In the genomic region with DNA sequence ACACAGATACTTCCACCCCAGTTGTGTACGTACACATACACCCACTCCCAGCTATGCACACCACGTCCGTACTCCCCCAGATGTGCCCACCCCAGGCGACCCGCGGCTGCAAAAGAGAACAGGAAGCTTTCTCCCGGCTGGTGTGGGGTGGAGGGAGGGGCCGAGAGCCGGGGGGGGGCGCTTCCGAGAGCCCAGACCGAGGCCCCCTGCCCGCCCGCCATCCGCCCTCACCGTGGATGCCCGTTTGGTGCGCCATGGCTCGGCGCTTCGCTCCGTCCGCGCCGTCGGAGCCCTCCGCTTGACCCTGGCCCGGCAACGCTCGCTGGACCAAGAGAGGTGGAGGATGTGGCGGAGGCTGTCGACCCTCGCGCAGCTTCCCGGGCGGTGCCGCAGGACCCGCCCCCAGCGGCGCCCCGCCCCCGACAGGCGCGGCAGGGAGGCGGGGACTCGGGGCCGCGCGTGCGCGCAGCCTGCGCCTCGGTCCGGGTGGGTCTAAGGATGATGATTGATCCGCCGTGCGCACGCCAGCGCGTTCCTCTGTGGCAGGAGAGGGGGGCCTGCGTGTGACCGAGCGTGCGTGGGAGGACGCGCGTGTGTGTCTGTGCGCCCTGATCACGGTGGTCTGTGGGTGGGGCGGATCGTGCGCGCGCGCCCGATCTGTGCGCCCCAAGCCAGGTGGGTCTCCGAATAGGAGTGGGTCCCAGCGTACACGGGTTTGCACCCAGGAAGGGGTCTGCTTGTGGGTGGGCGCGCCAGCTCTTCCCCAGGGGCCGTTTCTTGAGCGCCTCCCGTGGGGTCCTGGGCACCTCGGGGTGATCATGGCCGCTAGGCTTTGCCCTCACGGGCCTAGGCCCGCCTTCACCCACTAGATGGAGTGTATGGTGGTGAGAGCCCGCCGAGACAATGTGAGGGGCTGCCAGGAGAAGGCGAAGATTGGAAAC, we compare ENCODE assay signal across 1 cellular context.
TF ChIP-seq lines count a peak whose summit lies in the region.

Gene TWF2 (minus strand): TSS at position 398 of the 941 bp plus-strand sequence. CDS start 142 bp downstream, at position 256.

TF ChIP-seq in K562, 482 proteins besides CTCF, POLR2A, EP300 and RAD21 (continued from another document and continues in another):
- TF ChIP-seq EWSR1 (IDR thresholded peaks at IDR 0.05; ENCODE audit: borderline replicate concordance, low read depth, partially characterized antibody) (no peak), RFX7 (CRISPR knock-in tag; IDR thresholded peaks at IDR 0.05) (no peak), SPI1 (IDR thresholded peaks at IDR 0.05; ENCODE audit: borderline replicate concordance, low read depth, low read length) (no peak), ZNF57 (CRISPR knock-in tag; IDR thresholded peaks at IDR 0.05) (no peak), SRSF9 (IDR thresholded peaks at IDR 0.05; ENCODE audit: borderline replicate concordance, low read depth, low read length) (no peak), KAT7 (CRISPR knock-in tag; IDR thresholded peaks at IDR 0.05; ENCODE audit: borderline replicate concordance) (no peak), RBM15 (IDR thresholded peaks at IDR 0.05; ENCODE audit: insufficient read depth, low read length) (no peak), HLTF (IDR thresholded peaks at IDR 0.05) (no peak), NFE2 (IDR thresholded peaks at IDR 0.05; ENCODE audit: low read depth) (no peak), ZNF134 (CRISPR knock-in tag; conservative IDR thresholded peaks at IDR 0.05) (no peak), ZSCAN29 (IDR thresholded peaks at IDR 0.05) (no peak), NBN (IDR thresholded peaks at IDR 0.05; ENCODE audit: low read depth) (no peak; the same call in 1 of the 2 replicates), PURB (CRISPR knock-in tag; IDR thresholded peaks at IDR 0.05; ENCODE audit: low read depth) (no peak), PATZ1 (CRISPR knock-in tag; IDR thresholded peaks at IDR 0.05; ENCODE audit: borderline replicate concordance) (no peak), CBX1 (IDR thresholded peaks at IDR 0.05; ENCODE audit: low read depth) (0 out of 2 replicates have a peak, but pooled peaks have one; percentile 29), HDAC1 (IDR thresholded peaks at IDR 0.05) (no peak), PRMT5 (CRISPR knock-in tag; IDR thresholded peaks at IDR 0.05) (no peak), ZNF124 (CRISPR knock-in tag; IDR thresholded peaks at IDR 0.05) (no peak), ZNF347 (CRISPR knock-in tag; IDR thresholded peaks at IDR 0.05; ENCODE audit: low read depth) (no peak), CEBPG (CRISPR knock-in tag; IDR thresholded peaks at IDR 0.05) (no peak), CEBPG (tag; conservative IDR thresholded peaks at IDR 0.05 in 1 of 2, IDR thresholded peaks at IDR 0.05 in 1 of 2) (no peak), TEAD4 (IDR thresholded peaks at IDR 0.05; ENCODE audit: low read length) (no peak), TEAD4 (CRISPR knock-in tag; IDR thresholded peaks at IDR 0.05; ENCODE audit: borderline replicate concordance) (no peak), ZNF165 (CRISPR knock-in tag; IDR thresholded peaks at IDR 0.05; ENCODE audit: borderline replicate concordance) (no peak), KDM1A (IDR thresholded peaks at IDR 0.05) (no peak), STAG1 (CRISPR knock-in tag; IDR thresholded peaks at IDR 0.05; ENCODE audit: borderline replicate concordance) (no peak), KLF13 (tag; IDR thresholded peaks at IDR 0.05; ENCODE audit: borderline replicate concordance, low read depth) (no peak), FIP1L1 (IDR thresholded peaks at IDR 0.05; ENCODE audit: low read depth, low read length, poor library complexity, severe bottlenecking) (peak; percentile 27), ZBTB11 (CRISPR knock-in tag; IDR thresholded peaks at IDR 0.05) (no peak), GABPB2 (CRISPR knock-in tag; conservative IDR thresholded peaks at IDR 0.05) (no peak), YBX1 (IDR thresholded peaks at IDR 0.05) (no peak), FOXA1 (IDR thresholded peaks at IDR 0.05; ENCODE audit: borderline replicate concordance) (no peak), ZNF239 (CRISPR knock-in tag; IDR thresholded peaks at IDR 0.05) (no peak), ARHGAP35 (IDR thresholded peaks at IDR 0.05; ENCODE audit: partially characterized antibody) (no peak), CBFA2T3 (IDR thresholded peaks at IDR 0.05) (no peak), ESRRB (CRISPR knock-in tag; IDR thresholded peaks at IDR 0.05; ENCODE audit: borderline replicate concordance) (no peak), ZBTB1 (CRISPR knock-in tag; IDR thresholded peaks at IDR 0.05; ENCODE audit: borderline replicate concordance, low read depth) (0 out of 2 replicates have a peak, but pooled peaks have one; percentile 3), ZEB2 (IDR thresholded peaks at IDR 0.05) (no peak), ZNF12 (CRISPR knock-in tag; IDR thresholded peaks at IDR 0.05) (no peak), PTRF (tag; IDR thresholded peaks at IDR 0.05) (no peak), HNRNPL (IDR thresholded peaks at IDR 0.05; ENCODE audit: low read depth, low read length) (peak; percentile 46; the same call in 1 of the 2 replicates), ZNF280B (CRISPR knock-in tag; IDR thresholded peaks at IDR 0.05) (no peak), ZNF263 (CRISPR knock-in tag; IDR thresholded peaks at IDR 0.05; ENCODE audit: borderline replicate concordance) (no peak), KHSRP (IDR thresholded peaks at IDR 0.05) (no peak), CHD2 (IDR thresholded peaks at IDR 0.05; ENCODE audit: low read depth, low read length) (no peak), ETV1 (tag; conservative IDR thresholded peaks at IDR 0.05; ENCODE audit: low read depth) (no peak), TBL1XR1 (IDR thresholded peaks at IDR 0.05; ENCODE audit: low read length in 2 of 2) (no peak), CBFA2T2 (conservative IDR thresholded peaks at IDR 0.05) (no peak), HDAC6 (IDR thresholded peaks at IDR 0.05; ENCODE audit: low read depth, low read length) (no peak), ZNF407 (IDR thresholded peaks at IDR 0.05; ENCODE audit: low read depth) (no peak)
- TF ChIP-seq, protein P1, sequence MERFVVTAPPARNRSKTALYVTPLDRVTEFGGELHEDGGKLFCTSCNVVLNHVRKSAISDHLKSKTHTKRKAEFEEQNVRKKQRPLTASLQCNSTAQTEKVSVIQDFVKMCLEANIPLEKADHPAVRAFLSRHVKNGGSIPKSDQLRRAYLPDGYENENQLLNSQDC (CRISPR knock-in tag; IDR thresholded peaks at IDR 0.05) = no peak
- TF ChIP-seq, protein P2, sequence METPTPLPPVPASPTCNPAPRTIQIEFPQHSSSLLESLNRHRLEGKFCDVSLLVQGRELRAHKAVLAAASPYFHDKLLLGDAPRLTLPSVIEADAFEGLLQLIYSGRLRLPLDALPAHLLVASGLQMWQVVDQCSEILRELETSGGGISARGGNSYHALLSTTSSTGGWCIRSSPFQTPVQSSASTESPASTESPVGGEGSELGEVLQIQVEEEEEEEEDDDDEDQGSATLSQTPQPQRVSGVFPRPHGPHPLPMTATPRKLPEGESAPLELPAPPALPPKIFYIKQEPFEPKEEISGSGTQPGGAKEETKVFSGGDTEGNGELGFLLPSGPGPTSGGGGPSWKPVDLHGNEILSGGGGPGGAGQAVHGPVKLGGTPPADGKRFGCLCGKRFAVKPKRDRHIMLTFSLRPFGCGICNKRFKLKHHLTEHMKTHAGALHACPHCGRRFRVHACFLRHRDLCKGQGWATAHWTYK (CRISPR knock-in tag; IDR thresholded peaks at IDR 0.05) = no peak
